Comparison of ENCODE assay signal across 29 cellular contexts in genomic region chr7:153413199-153413539, GRCh38.
"Had no signal": no experiment of that assay in that cellular context is flagged by ENCODE, and none has a peak within 500 bp of the region (broad histone marks: within the 10 kb centered on the region; RNA-seq: fewer than 3 reads in every experiment).

No MANE protein-coding gene starts in this region.

- H3K36me3 ChIP-seq: stomach, suprapubic skin, thoracic aorta, thyroid gland, tibial artery, tibial nerve, transverse colon, upper lobe of left lung, upper lobe of right lung, uterus, vagina had no signal

- ATAC-seq: stimulated activated effector memory CD8-positive, alpha-beta T cell treated with anti-CD3 and anti-CD28 coated beads, Interleukin-12 subunit alpha, Interleukin-12 subunit beta, amount 100 ng/mL, for 72 hours; stimulated activated memory B cell treated with anti-CD40 and anti-IgM and Interleukin-4, amounts not matched to agents 10 μg/mL and 1 μg/mL and 100 μg/mL, for 72 hours; stimulated activated naive B cell treated with anti-CD40 and anti-IgM and Interleukin-4, amounts not matched to agents 10 μg/mL and 1 μg/mL and 100 μg/mL, for 72 hours; stimulated activated naive CD8-positive, alpha-beta T cell treated with anti-CD3 and anti-CD28 coated beads, Interleukin-15, amount 100 ng/mL, for 72 hours; stimulated activated naive CD8-positive, alpha-beta T cell treated with anti-CD3 and anti-CD28 coated beads, Interleukin-15, Interleukin-2, amounts not matched to agents 100 U/mL and 50 U/mL, for 24 hours; upper lobe of right lung had no signal

- H3K4me3 Mint-ChIP-seq: stimulated activated effector memory CD8-positive, alpha-beta T cell treated with anti-CD3 and anti-CD28 coated beads, Interleukin-12 subunit alpha, Interleukin-12 subunit beta, amount 100 ng/mL, for 72 hours; stimulated activated memory B cell treated with anti-CD40 and anti-IgM and Interleukin-4, amounts not matched to agents 10 μg/mL and 1 μg/mL and 100 μg/mL, for 72 hours; stimulated activated naive B cell treated with anti-CD40 and anti-IgM and Interleukin-4, amounts not matched to agents 10 μg/mL and 1 μg/mL and 100 μg/mL, for 72 hours; stimulated activated naive CD8-positive, alpha-beta T cell treated with anti-CD3 and anti-CD28 coated beads, Interleukin-15, amount 100 ng/mL, for 72 hours; stimulated activated naive CD8-positive, alpha-beta T cell treated with anti-CD3 and anti-CD28 coated beads, Interleukin-15, Interleukin-2, amounts not matched to agents 100 ng/mL and 50 ng/mL, for 24 hours; type B pancreatic cell had no signal

- H3K9me3 ChIP-seq: suprapubic skin, testis, thoracic aorta, thyroid gland, tibial artery, upper lobe of right lung, uterus, vagina had no signal

- H3K4me3 ChIP-seq: stomach, suprapubic skin, testis, thoracic aorta, thyroid gland, tibial artery, tibial nerve, transverse colon, upper lobe of left lung, upper lobe of right lung, uterus, vagina had no signal

- H3K4me1 ChIP-seq: stomach, suprapubic skin, testis, thyroid gland, tibial artery, tibial nerve, transverse colon, upper lobe of left lung, upper lobe of right lung, uterus, vagina had no signal

- H3K27me3 Mint-ChIP-seq: stimulated activated memory B cell treated with anti-CD40 and anti-IgM and Interleukin-4, amounts not matched to agents 10 μg/mL and 1 μg/mL and 100 μg/mL, for 72 hours; stimulated activated naive B cell treated with anti-CD40 and anti-IgM and Interleukin-4, amounts not matched to agents 10 μg/mL and 1 μg/mL and 100 μg/mL, for 72 hours; stimulated activated naive CD8-positive, alpha-beta T cell treated with anti-CD3 and anti-CD28 coated beads, Interleukin-15, amount 100 ng/mL, for 72 hours; stimulated activated naive CD8-positive, alpha-beta T cell treated with anti-CD3 and anti-CD28 coated beads, Interleukin-15, Interleukin-2, amounts not matched to agents 100 ng/mL and 50 ng/mL, for 24 hours; type B pancreatic cell had no signal

- DNase-seq: stimulated activated CD4-positive, alpha-beta T cell treated with anti-CD3 and anti-CD28 coated beads, Interleukin-2, amount 100 ng/mL, for 48 hours; stimulated activated CD4-positive, alpha-beta T cell treated with anti-CD3 and anti-CD28 coated beads, Interleukin-4, amount 100 ng/mL, for 1 hour; stimulated activated CD4-positive, alpha-beta T cell treated with anti-CD3 and anti-CD28 coated beads, Interleukin-4, amount 100 ng/mL, for 24 hours; stimulated activated CD4-positive, alpha-beta T cell treated with anti-CD3 and anti-CD28 coated beads, Interleukin-4, amount 100 ng/mL, for 4 hours; stimulated activated CD8-positive, alpha-beta memory T cell treated with anti-CD3 and anti-CD28 coated beads, Interleukin-4, amount 100 ng/mL, for 48 hours; stimulated activated naive B cell treated with anti-CD40 and anti-IgM and Interleukin-4, amounts not matched to agents 10 μg/mL and 1 μg/mL and 100 μg/mL, for 72 hours; stimulated activated naive CD4-positive, alpha-beta T cell; stimulated activated naive CD4-positive, alpha-beta T cell treated with Interleukin-2 at 50 U/mL for 16 hours; stimulated activated naive CD8-positive, alpha-beta T cell treated with anti-CD3 and anti-CD28 coated beads, Interleukin-15, amount 100 ng/mL, for 72 hours; stimulated activated naive CD8-positive, alpha-beta T cell treated with anti-CD3 and anti-CD28 coated beads, Interleukin-15, Interleukin-2, amounts not matched to agents 100 U/mL and 50 U/mL, for 24 hours; stomach; substantia nigra; testis; thyroid gland; tibial artery; transverse colon; trophoblast cell; upper lobe of right lung; uterus had no signal

- H3K27ac ChIP-seq: stomach, suprapubic skin, testis, thoracic aorta, thyroid gland, tibial artery, tibial nerve, transverse colon, upper lobe of left lung, upper lobe of right lung, uterus, vagina had no signal

- H3K27me3 ChIP-seq: stomach, suprapubic skin, testis, thyroid gland, tibial artery, tibial nerve, transverse colon, upper lobe of left lung, upper lobe of right lung, uterus, vagina had no signal

- H3K27ac Mint-ChIP-seq: stimulated activated effector memory CD8-positive, alpha-beta T cell treated with anti-CD3 and anti-CD28 coated beads, Interleukin-12 subunit alpha, Interleukin-12 subunit beta, amount 100 ng/mL, for 72 hours; stimulated activated memory B cell treated with anti-CD40 and anti-IgM and Interleukin-4, amounts not matched to agents 10 μg/mL and 1 μg/mL and 100 μg/mL, for 72 hours; stimulated activated naive B cell treated with anti-CD40 and anti-IgM and Interleukin-4, amounts not matched to agents 10 μg/mL and 1 μg/mL and 100 μg/mL, for 72 hours; stimulated activated naive CD8-positive, alpha-beta T cell treated with anti-CD3 and anti-CD28 coated beads, Interleukin-15, amount 100 ng/mL, for 72 hours; stimulated activated naive CD8-positive, alpha-beta T cell treated with anti-CD3 and anti-CD28 coated beads, Interleukin-15, Interleukin-2, amounts not matched to agents 100 ng/mL and 50 ng/mL, for 24 hours; type B pancreatic cell had no signal

- H3K36me3 Mint-ChIP-seq: stimulated activated effector memory CD8-positive, alpha-beta T cell treated with anti-CD3 and anti-CD28 coated beads, Interleukin-12 subunit alpha, Interleukin-12 subunit beta, amount 100 ng/mL, for 72 hours; stimulated activated memory B cell treated with anti-CD40 and anti-IgM and Interleukin-4, amounts not matched to agents 10 μg/mL and 1 μg/mL and 100 μg/mL, for 72 hours; stimulated activated naive B cell treated with anti-CD40 and anti-IgM and Interleukin-4, amounts not matched to agents 10 μg/mL and 1 μg/mL and 100 μg/mL, for 72 hours; type B pancreatic cell had no signal

- FAIRE-seq: urothelium cell line had no signal

- H3K4me1 Mint-ChIP-seq: stimulated activated effector memory CD8-positive, alpha-beta T cell treated with anti-CD3 and anti-CD28 coated beads, Interleukin-12 subunit alpha, Interleukin-12 subunit beta, amount 100 ng/mL, for 72 hours; stimulated activated memory B cell treated with anti-CD40 and anti-IgM and Interleukin-4, amounts not matched to agents 10 μg/mL and 1 μg/mL and 100 μg/mL, for 72 hours; stimulated activated naive B cell treated with anti-CD40 and anti-IgM and Interleukin-4, amounts not matched to agents 10 μg/mL and 1 μg/mL and 100 μg/mL, for 72 hours; stimulated activated naive CD8-positive, alpha-beta T cell treated with anti-CD3 and anti-CD28 coated beads, Interleukin-15, amount 100 ng/mL, for 72 hours had no signal
